ENCODE assay signal across 8 cellular contexts in genomic region chr22:29313126-29314071, GRCh38. TPM values are rescaled to one million over a fixed set of nuclear protein-coding genes. Genes with fewer than 3 reads are reported as not detected.
DNase-seq lines count a peak whose midpoint lies in the region; ATAC-seq, FAIRE-seq and TF ChIP-seq lines count a peak whose summit lies in the region.

No MANE protein-coding gene starts in this region.

- TF ChIP-seq POLR2A in A549 (IDR thresholded peaks at IDR 0.05; ENCODE audit: low read length): no peak

- TF ChIP-seq EP300 in A549 (IDR thresholded peaks at IDR 0.05): no peak

- TF ChIP-seq RAD21 in A549 (conservative IDR thresholded peaks at IDR 0.05 in 1 of 2, IDR thresholded peaks at IDR 0.05 in 1 of 2): no peak

- CTCF ChIA-PET in A549 (lab: Yijun Ruan, JAX): interaction anchor here (0.6 to 2.9 kb wide), 13 partner anchors 7 to 157 kb away, joined by 3 to 13 read pairs (median 4); no protein-coding TSS in a partner anchor

- 81% methylated on average over 51 of the region's 80 CpGs for WGBS in A549 (ENCODE audit: missing lambda C conversion rate)
- WGBS in aorta, 2 donors: 13 to 17% methylated on average over 78 to 80 of the region's 80 CpGs

- FAIRE-seq in A549 (lab: Jason Lieb, UNC) (no peak), bronchial epithelial cell (lab: Jason Lieb, UNC) (no peak)

- intact Hi-C loops in aorta (cut with DNase I): loop anchor here in 1 of 2 donors (2.0 to 5.0 kb wide), 2 partner anchors 29 to 74 kb away; partner anchors contain the start of gene AP1B1

- TF ChIP-seq CTCF in A549 (IDR thresholded peaks at IDR 0.05): peak; percentile 28; the same call in 2 of the 3 replicates
- peak; percentile 81 for TF ChIP-seq CTCF in bronchial epithelial cell (IDR thresholded peaks at IDR 0.05; ENCODE audit: insufficient read depth, low read length, severe bottlenecking)

- H3K9me3 ChIP-seq in A549 (no peaks in the 10 kb centered on the region), aorta (ENCODE audit: control insufficient read depth, low read length) (no peaks in the 10 kb centered on the region)

- H3K4me1 ChIP-seq in A549 (peaks cover 37% of the 10 kb centered on the region), aorta (ENCODE audit: control insufficient read depth in 1 of 2, insufficient read depth in 2 of 2, low read length in 2 of 2) (no peaks in the 10 kb centered on the region)

- H3K4me2 ChIP-seq in A549: no peak overlapping the region

- H3K36me3 ChIP-seq in bronchial epithelial cell (ENCODE audit: control insufficient read depth, insufficient read depth, low read length) (peaks cover 2% of the 10 kb centered on the region), aorta (ENCODE audit: control insufficient read depth in 1 of 2, insufficient read depth in 2 of 2, low read length in 1 of 2) (no peaks in the 10 kb centered on the region)

- H3K4me3 ChIP-seq in A549: no peak overlapping the region
- no peak overlapping the region for H3K4me3 ChIP-seq in bronchial epithelial cell (ENCODE audit: low read depth, low read length)
- H3K4me3 ChIP-seq in aorta (ENCODE audit: low read length in 2 of 2): no peak overlapping the region

- H3K27ac ChIP-seq in A549 (no peak overlapping the region), aorta (ENCODE audit: low read depth in 1 of 2, low read length in 2 of 2) (no peak overlapping the region)

- ATAC-seq in A549: peak in 1 of 2 experiments; percentile 8; a peak in 3 of 6 replicates
- peak; percentile 7 for ATAC-seq in left lobe of liver
- no peak for ATAC-seq in aorta (ENCODE audit: low FRiP score)
- no peak for ATAC-seq in HG03439 (IDR thresholded peaks at IDR 0.05; ENCODE audit: unreplicated experiment)
- no peak for ATAC-seq in GM19351 (IDR thresholded peaks at IDR 0.05; ENCODE audit: unreplicated experiment)

- H3K27me3 ChIP-seq in bronchial epithelial cell (ENCODE audit: control insufficient read depth, insufficient read depth, low read length) (peaks cover 26% of the 10 kb centered on the region), aorta (ENCODE audit: control insufficient read depth in 1 of 2, insufficient read depth in 2 of 2, low read length in 1 of 2) (no peaks in the 10 kb centered on the region)

- POLR2A ChIA-PET in A549 (lab: Yijun Ruan, JAX): no interaction called here

- DNase-seq in A549 (ENCODE audit: low read depth in 1 of 2, low spot score in 1 of 2) (peak in 1 of 2 experiments; percentile 70), HK-2 (ENCODE audit: unreplicated experiment) (peak; percentile 71), bronchial epithelial cell (ENCODE audit: low read depth) (no peak), left lobe of liver (ENCODE audit: low spot score) (peak; percentile 44), aorta (peak; percentile 46 to 79)
- DNase-seq in effector CD4-positive, alpha-beta T cell: no peak

TF ChIP-seq in A549, 52 proteins besides CTCF, POLR2A, EP300 and RAD21:
- TF ChIP-seq ZSCAN20 (CRISPR knock-in tag; IDR thresholded peaks at IDR 0.05) (no peak), USF2 (IDR thresholded peaks at IDR 0.05) (peak; percentile 31; the same call in 1 of the 2 replicates)

RNA-seq across cellular contexts. Expression of gene RASL10A, which starts 2.1 kb away (rescaled TPM):
- polyA plus RNA-seq in A549 (2011; rRNA removed): 0.08 and 0.28 TPM in 2 replicates
- 0.38 and 0.41 TPM in 2 replicates for polyA plus RNA-seq in A549 (2012; cell fraction: cytosol; rRNA removed)
- 2.3 and 3.1 TPM in 2 replicates for polyA plus RNA-seq in A549 (2012; cell fraction: nucleus; rRNA removed)
- polyA plus RNA-seq in A549 (2017; fragmentation: RNase III; extraction: RNeasy Plus Mini Kit Qiagen cat#74134 plus additional on column Dnase treatment): 0.22 to 0.36 TPM (median 0.25 TPM) in 3 replicates
- not detected in 2 replicates for polyA minus RNA-seq in A549 (2011; rRNA and poly(A)+ RNA removed)
- not detected in 2 replicates for total RNA-seq in bronchial epithelial cell
- 1.0 TPM for total RNA-seq in left lobe of liver
- total RNA-seq in aorta: 1 to 10 TPM; 3.0 to 3.5 TPM
- under 1 TPM in 1 of 2 donors, not detected in 1; 0.49 TPM for polyA plus RNA-seq in aorta

RNA-seq across cellular contexts. Expression of gene GAS2L1, which starts 6.9 kb away (rescaled TPM):
- polyA plus RNA-seq in A549 (2011; rRNA removed) (6.5 and 7.6 TPM in 2 replicates), A549 (2017; fragmentation: RNase III; extraction: RNeasy Plus Mini Kit Qiagen cat#74134 plus additional on column Dnase treatment) (14.8 to 17.2 TPM (median 16.5 TPM) in 3 replicates), aorta (10 to 100 TPM; 11.4 to 21.5 TPM)
- polyA plus RNA-seq in A549 (2012; cell fraction: cytosol; rRNA removed): 31.1 and 43.7 TPM in 2 replicates
- 43.5 and 68.2 TPM in 2 replicates for polyA plus RNA-seq in A549 (2012; cell fraction: nucleus; rRNA removed)
- 6.1 and 7.3 TPM in 2 replicates for polyA minus RNA-seq in A549 (2011; rRNA and poly(A)+ RNA removed)
- total RNA-seq in bronchial epithelial cell (4.1 and 5.3 TPM in 2 replicates), left lobe of liver (14.3 TPM), aorta (10 to 100 TPM; 21.0 to 22.3 TPM)

RNA-seq across cellular contexts. Expression of gene EWSR1, which starts 45.3 kb away (rescaled TPM):
- polyA plus RNA-seq in A549 (2011; rRNA removed): 146 and 202 TPM in 2 replicates
- polyA plus RNA-seq in A549 (2012; cell fraction: cytosol; rRNA removed): 174 and 243 TPM in 2 replicates
- polyA plus RNA-seq in A549 (2012; cell fraction: nucleus; rRNA removed): 430 and 508 TPM in 2 replicates
- 266 to 281 TPM (median 272 TPM) in 3 replicates for polyA plus RNA-seq in A549 (2017; fragmentation: RNase III; extraction: RNeasy Plus Mini Kit Qiagen cat#74134 plus additional on column Dnase treatment)
- polyA minus RNA-seq in A549 (2011; rRNA and poly(A)+ RNA removed): 233 and 303 TPM in 2 replicates
- 87.1 and 163 TPM in 2 replicates for total RNA-seq in bronchial epithelial cell
- 93.3 TPM for total RNA-seq in left lobe of liver
- 100 to 1,000 TPM; 176 to 184 TPM for total RNA-seq in aorta
- polyA plus RNA-seq in aorta: 100 to 1,000 TPM in 1 of 2 donors, 10 to 100 TPM in 1; 74.8 to 207 TPM

RNA-seq across cellular contexts. Expression of gene RHBDD3, which starts 45.6 kb away (rescaled TPM):
- polyA plus RNA-seq in A549 (2011; rRNA removed) (10.2 and 14.2 TPM in 2 replicates), A549 (2017; fragmentation: RNase III; extraction: RNeasy Plus Mini Kit Qiagen cat#74134 plus additional on column Dnase treatment) (20.0 to 23.2 TPM (median 20.8 TPM) in 3 replicates), aorta (10 to 100 TPM in 1 of 2 donors, 1 to 10 TPM in 1; 5.5 to 19.4 TPM)
- polyA plus RNA-seq in A549 (2012; cell fraction: cytosol; rRNA removed): 25.9 and 36.5 TPM in 2 replicates
- 65.7 and 89.0 TPM in 2 replicates for polyA plus RNA-seq in A549 (2012; cell fraction: nucleus; rRNA removed)
- polyA minus RNA-seq in A549 (2011; rRNA and poly(A)+ RNA removed): 5.3 and 5.7 TPM in 2 replicates
- total RNA-seq in bronchial epithelial cell (21.6 and 25.0 TPM in 2 replicates), left lobe of liver (18.9 TPM), aorta (10 to 100 TPM in 1 of 2 donors, 1 to 10 TPM in 1; 9.0 to 17.4 TPM)

Comparison
In these comparisons a context has a peak if more than half of its experiments do, and no peak if none do; other contexts are left out.
1. DNase-seq: peak in HK-2 (single experiment), left lobe of liver (single experiment) and aorta (2 of 2); none in bronchial epithelial cell (single experiment) and effector CD4-positive, alpha-beta T cell (single experiment).